Comparison of ENCODE assay signal across 8 cellular contexts in genomic region chr15:84747423-84748273, GRCh38. TPM values are rescaled to one million over a fixed set of nuclear protein-coding genes. Genes with fewer than 3 reads are reported as not detected.
DNase-seq lines count a peak whose midpoint lies in the region; ATAC-seq and TF ChIP-seq lines count a peak whose summit lies in the region.

No MANE protein-coding gene starts in this region.

- no TSS peak for BruUV-seq in mammary epithelial cell (replicated peaks; lab: Mats Ljungman, UMichigan)

- H3K9me3 ChIP-seq in WERI-Rb-1 (ENCODE audit: severe bottlenecking) (no peaks in the 10 kb centered on the region), mammary epithelial cell (replicated peaks; ENCODE audit: insufficient read depth, low read length) (no peaks in the 10 kb centered on the region), spleen (no peaks in the 10 kb centered on the region)

- peaks cover 23% of the 10 kb centered on the region for H3K4me1 ChIP-seq in mammary epithelial cell (ENCODE audit: insufficient read depth, low read length)
- peaks cover 20 to 77% (median 62%) of the 10 kb centered on the region in 6 donors for H3K4me1 ChIP-seq in spleen

- peak overlapping the region; percentile 88 for H3K27ac ChIP-seq in WERI-Rb-1
- peak overlapping the region; percentile 77 for H3K27ac ChIP-seq in mammary epithelial cell (ENCODE audit: insufficient read depth, low read depth, low read length)
- H3K27ac ChIP-seq in spleen, result peak overlapping the region; percentile 98 to 100 (median 99)

- DNase-seq in NCI-H1092 (lab: John Stamatoyannopoulos, UW), result peak; percentile 45
- peak; percentile 74 for DNase-seq in WERI-Rb-1
- peak; percentile 81 for DNase-seq in mammary epithelial cell
- DNase-seq in islet precursor cell, result peak; percentile 95
- DNase-seq in spleen, result peak; percentile 97
- no peak for DNase-seq in NCI-H2107 treated with DMSO at 0.1 percent for 48 hours (lab: John Stamatoyannopoulos, UW; ENCODE audit: unreplicated experiment)

- intact Hi-C loops in mammary epithelial cell (cut with micrococcal nuclease), result loop anchor here (1.0 to 10.0 kb wide), 5 partner anchors 31 to 177 kb away; partner anchors contain the start of gene SEC11A
- intact Hi-C loops in spleen (cut with DNase I; ENCODE audit: low total_unique reads), result no loop called here

- CTCF ChIA-PET in mammary epithelial cell (lab: Charles Lee; ENCODE audit: low non-redundant PET), result no interaction called here

- ATAC-seq in GM18502 (IDR thresholded peaks at IDR 0.05; ENCODE audit: poor library complexity, unreplicated experiment), result peak; percentile 56
- ATAC-seq in HG02610 (IDR thresholded peaks at IDR 0.05; ENCODE audit: unreplicated experiment), result peak; percentile 47

- dilution Hi-C loops in mammary epithelial cell (cut with HindIII; ENCODE audit: low sequenced_read_pairs), result no loop called here

- peak overlapping the region; percentile 60 for H3K9ac ChIP-seq in mammary epithelial cell (ENCODE audit: insufficient read depth, low read length)

- TF ChIP-seq CTCF in WERI-Rb-1 (IDR thresholded peaks at IDR 0.05; ENCODE audit: low read depth, low read length) (no peak), mammary epithelial cell (conservative IDR thresholded peaks at IDR 0.05 in 1 of 2, IDR thresholded peaks at IDR 0.05 in 1 of 2; ENCODE audit: extremely low read depth in 1 of 2, insufficient read depth in 1 of 2, low read depth in 1 of 2, low read length in 2 of 2) (peak in 1 of 2 donors; percentile 2), spleen (IDR thresholded peaks at IDR 0.05 in 8 of 11, conservative IDR thresholded peaks at IDR 0.05 in 3 of 11) (peak in 2 of 11 experiments; percentile 35 to 42)

- TF ChIP-seq POLR2A in spleen (IDR thresholded peaks at IDR 0.05), result peak in 1 of 3 donors; percentile 69

- H3K4me3 ChIP-seq in WERI-Rb-1 (ENCODE audit: low read depth, low read length), result peak overlapping the region; percentile 57
- peak overlapping the region; percentile 49 to 86 (median 78) for H3K4me3 ChIP-seq in mammary epithelial cell (replicated peaks in 1 of 3; ENCODE audit: insufficient read depth in 1 of 3, low read depth in 2 of 3, low read length in 3 of 3)
- peak overlapping the region; percentile 53 to 97 (median 77) for H3K4me3 ChIP-seq in spleen

- peak overlapping the region; percentile 98 for H2AFZ ChIP-seq in mammary epithelial cell (ENCODE audit: low read depth, low read length)

- H3K36me3 ChIP-seq in WERI-Rb-1 (peaks cover 14% of the 10 kb centered on the region), mammary epithelial cell (ENCODE audit: insufficient read depth, low read length) (no peaks in the 10 kb centered on the region), spleen (no peaks in the 10 kb centered on the region)

- peak overlapping the region; percentile 91 for H3K4me2 ChIP-seq in mammary epithelial cell (ENCODE audit: insufficient read depth, low read depth, low read length)

- 7% methylated on average over 20 of the region's 46 CpGs for WGBS in mammary epithelial cell (ENCODE audit: low coverage, missing lambda C conversion rate)
- 0 to 2% (median 1%) methylated on average over 25 to 46 of the region's 46 CpGs for WGBS in spleen, 5 donors

- no peaks in the 10 kb centered on the region for H4K20me1 ChIP-seq in mammary epithelial cell (ENCODE audit: insufficient read depth, low read length)

- no peaks in the 10 kb centered on the region for H3K27me3 ChIP-seq in WERI-Rb-1 (ENCODE audit: insufficient read depth, low read depth, severe bottlenecking)
- no peaks in the 10 kb centered on the region for H3K27me3 ChIP-seq in mammary epithelial cell (ENCODE audit: insufficient read depth, low read length)
- H3K27me3 ChIP-seq in spleen (replicated peaks in 1 of 7), result no peaks in the 10 kb centered on the region

- in situ Hi-C loops in mammary epithelial cell (cut with MboI; ENCODE audit: low sequenced_read_pairs in 2 of 2), result loop anchor here in 1 of 2 donors (10.0 kb wide), 1 partner anchor 93 kb away; the partner anchor contains the start of genes NMB and WDR73

- H3K79me2 ChIP-seq in mammary epithelial cell (ENCODE audit: insufficient read depth, low read length), result peaks cover 56% of the 10 kb centered on the region

RNA-seq across cellular contexts. Expression of gene ZNF592, which starts 0.7 kb away (rescaled TPM):
- total RNA-seq in mammary epithelial cell (10 to 100 TPM in 1 of 2 donors, 1 to 10 TPM in 1; 9.7 to 19.5 TPM), spleen (10 to 100 TPM; 29.4 to 36.2 (median 33.6) TPM)
- polyA plus RNA-seq in mammary epithelial cell (9.1 TPM), spleen (10 to 100 TPM in 1 of 3 donors, 1 to 10 TPM in 2; 5.2 to 10.9 (median 5.3) TPM)
- polyA minus RNA-seq in mammary epithelial cell, result 20.7 TPM

RNA-seq across cellular contexts. Expression of gene SEC11A, which starts 31.7 kb away (rescaled TPM):
- 100 to 1,000 TPM; 130 to 146 TPM for total RNA-seq in mammary epithelial cell
- 107 TPM for polyA plus RNA-seq in mammary epithelial cell
- polyA minus RNA-seq in mammary epithelial cell, result 39.0 TPM
- 100 to 1,000 TPM in 3 of 7 donors, 10 to 100 TPM in 4; 89.8 to 139 (median 96.9) TPM for total RNA-seq in spleen
- polyA plus RNA-seq in spleen, result 100 to 1,000 TPM in 2 of 3 donors, 10 to 100 TPM in 1; 86.5 to 114 (median 101) TPM
